In genomic region chr1:23020731-23021130, GRCh38 we compare ENCODE assay signal across 7 cellular contexts. TPM values are rescaled to one million over a fixed set of nuclear protein-coding genes. Genes with fewer than 3 reads are reported as not detected.
DNase-seq lines count a peak whose midpoint lies in the region; ATAC-seq, FAIRE-seq and TF ChIP-seq lines count a peak whose summit lies in the region.

No MANE protein-coding gene starts in this region.

- BruUV-seq in HCT116 (replicated peaks; lab: Mats Ljungman, UMichigan), result no TSS peak

- DNase-seq in HCT116 (ENCODE audit: low read depth, low spot score) (no peak), SK-N-MC (ENCODE audit: low read depth, low spot score) (no peak), foreskin keratinocyte (peak in 1 of 2 donors; percentile 23), smooth muscle cell (lab: John Stamatoyannopoulos, UW; ENCODE audit: unreplicated experiment) (no peak), NCI-H1092 treated with DMSO at 0.1 percent for 48 hours (lab: John Stamatoyannopoulos, UW) (no peak), GM12892 (ENCODE audit: insufficient read length) (no peak)
- no peak for DNase-seq in stimulated activated naive CD4-positive, alpha-beta T cell (lab: John Stamatoyannopoulos, UW)

- TF ChIP-seq POLR2A in HCT116 (IDR thresholded peaks at IDR 0.05; ENCODE audit: borderline replicate concordance, extremely low read depth, insufficient read depth, insufficient read length) (no peak), GM12892 (IDR thresholded peaks at IDR 0.05; ENCODE audit: low read depth, low read length) (no peak)

- H3K4me1 ChIP-seq in HCT116 (ENCODE audit: control insufficient read depth in 1 of 2, insufficient read depth in 2 of 2, low read length in 2 of 2) (peaks cover 7 to 29% of the 10 kb centered on the region in 2 experiments; a peak in 3 of 4 replicates), foreskin keratinocyte (no peaks in the 10 kb centered on the region), smooth muscle cell (ENCODE audit: low read depth) (peaks cover 6% of the 10 kb centered on the region)

- H3K27ac ChIP-seq in HCT116 (ENCODE audit: low read depth, low read length) (no peak overlapping the region), SK-N-MC (0 out of 2 replicates have a peak overlapping the region, but pooled peaks have one; percentile 4), foreskin keratinocyte (peak overlapping the region; percentile 96), smooth muscle cell (ENCODE audit: low read depth) (peak overlapping the region; percentile 85)

- H3K79me2 ChIP-seq in HCT116 (ENCODE audit: insufficient read depth, low read length), result peaks cover 68% of the 10 kb centered on the region
- peaks cover 63% of the 10 kb centered on the region for H3K79me2 ChIP-seq in smooth muscle cell (ENCODE audit: low read depth)

- H3K4me2 ChIP-seq in HCT116 (ENCODE audit: low read length) (peak overlapping the region; percentile 83), smooth muscle cell (peak overlapping the region; percentile 88)

- H4K20me1 ChIP-seq in HCT116 (ENCODE audit: insufficient read depth) (peaks cover 23% of the 10 kb centered on the region; the same call in 1 of the 2 replicates), smooth muscle cell (ENCODE audit: low read depth) (peaks cover 55% of the 10 kb centered on the region)

- no peak for TF ChIP-seq RAD21 in HCT116 (IDR thresholded peaks at IDR 0.05; ENCODE audit: low read depth)

- intact Hi-C loops in HCT116 (cut with micrococcal nuclease), result no loop called here

- no peak for FAIRE-seq in GM12892 (lab: Jason Lieb, UNC)

- H3K27me3 ChIP-seq in HCT116 (ENCODE audit: insufficient read depth, low read length) (no peaks in the 10 kb centered on the region), foreskin keratinocyte (no peaks in the 10 kb centered on the region), smooth muscle cell (ENCODE audit: low read depth) (no peaks in the 10 kb centered on the region)

- ATAC-seq in HCT116 (no peak), foreskin keratinocyte (no peak)

- no peaks in the 10 kb centered on the region for H3K9me2 ChIP-seq in HCT116 (ENCODE audit: insufficient read depth)

- H3K9ac ChIP-seq in HCT116 (ENCODE audit: low read length) (peak overlapping the region; percentile 96), SK-N-MC (ENCODE audit: insufficient read length) (peak overlapping the region; percentile 98), smooth muscle cell (ENCODE audit: low read depth) (peak overlapping the region; percentile 93)

- RAD21 ChIA-PET in HCT116 (lab: Charles Lee; ENCODE audit: low non-redundant PET in 1 of 2, low total read pairs in 2 of 2, uncharacterized antibody in 2 of 2, unreplicated experiment in 2 of 2), result no interaction called here

- H3K9me3 ChIP-seq in HCT116 (ENCODE audit: control insufficient read depth in 1 of 2, insufficient read depth in 1 of 2, low read depth in 1 of 2, low read length in 2 of 2) (no peaks in the 10 kb centered on the region), SK-N-MC (ENCODE audit: low read depth, low read length) (no peaks in the 10 kb centered on the region; the same call in 1 of the 2 replicates), smooth muscle cell (replicated peaks; ENCODE audit: low read depth) (no peaks in the 10 kb centered on the region)

- H3K4me3 ChIP-seq in HCT116 (replicated peaks in 1 of 2; ENCODE audit: low read depth in 1 of 2, low read length in 2 of 2) (peak overlapping the region; percentile 89 to 92), SK-N-MC (peak overlapping the region; percentile 95), smooth muscle cell (peak overlapping the region; percentile 95)

- no peaks in the 10 kb centered on the region for H3F3A ChIP-seq in smooth muscle cell (ENCODE audit: low read depth)

- POLR2A ChIA-PET in HCT116 (lab: Charles Lee), result no interaction called here

- 38% methylated on average over 3 of the region's 3 CpGs for WGBS in smooth muscle cell (ENCODE audit: low lambda C conversion rate)

- H2AFZ ChIP-seq in HCT116 (ENCODE audit: low read depth, low read length, poor library complexity, severe bottlenecking), result no peak overlapping the region
- no peak overlapping the region for H2AFZ ChIP-seq in smooth muscle cell (ENCODE audit: low read depth)

- CTCF ChIA-PET in HCT116 (lab: Charles Lee), result no interaction called here

- TF ChIP-seq CTCF in HCT116 (IDR thresholded peaks at IDR 0.05 in 2 of 3, conservative IDR thresholded peaks at IDR 0.05 in 1 of 3; ENCODE audit: borderline replicate concordance in 1 of 3, insufficient read depth in 1 of 3, low read depth in 2 of 3, low read length in 2 of 3), result no peak
- no peak for TF ChIP-seq CTCF in foreskin keratinocyte (conservative IDR thresholded peaks at IDR 0.05)
- TF ChIP-seq CTCF in smooth muscle cell (IDR thresholded peaks at IDR 0.05; ENCODE audit: borderline replicate concordance, insufficient read depth, poor library complexity, severe bottlenecking), result no peak

- H3K36me3 ChIP-seq in HCT116 (ENCODE audit: control insufficient read depth in 1 of 2, insufficient read depth in 2 of 2, low read length in 2 of 2), result no peaks in the 10 kb centered on the region; a peak in 1 of 4 replicates
- H3K36me3 ChIP-seq in SK-N-MC (ENCODE audit: insufficient read depth, low read length), result peaks cover 38% of the 10 kb centered on the region
- peaks cover 3% of the 10 kb centered on the region for H3K36me3 ChIP-seq in smooth muscle cell (ENCODE audit: low read depth)

TF ChIP-seq in HCT116, 20 proteins besides CTCF, POLR2A, EP300 and RAD21:
- TF ChIP-seq CBX3 (IDR thresholded peaks at IDR 0.05; ENCODE audit: low read depth) (peak; percentile 13; the same call in 1 of the 2 replicates), POLR2AphosphoS5 (IDR thresholded peaks at IDR 0.05; ENCODE audit: low read depth, low read length) (no peak)

RNA-seq across cellular contexts. Expression of gene KDM1A, which starts 1.5 kb away (rescaled TPM):
- 162 TPM for total RNA-seq in HCT116 (2021; ENCODE audit: unreplicated experiment)
- polyA plus RNA-seq in HCT116 (2012), result 87.6 and 117 TPM in 2 replicates
- 122 and 126 TPM in 2 replicates for total RNA-seq in foreskin keratinocyte
- 83.3 and 84.3 TPM in 2 replicates for polyA plus RNA-seq in foreskin keratinocyte
- 101 and 103 TPM in 2 replicates for total RNA-seq in smooth muscle cell
- 92.1 and 93.0 TPM in 2 replicates for polyA plus RNA-seq in smooth muscle cell
- polyA plus RNA-seq in GM12892 (2012; ENCODE audit: missing spikeins), result 85.6 TPM

RNA-seq across cellular contexts. Expression of gene TEX46, which starts 5.1 kb away (rescaled TPM):
- total RNA-seq in HCT116 (2021; ENCODE audit: unreplicated experiment) (1.0 TPM), foreskin keratinocyte (not detected in 2 replicates), smooth muscle cell (not detected in 2 replicates)
- polyA plus RNA-seq in HCT116 (2012), result 0.34 TPM in 1 of 2 replicates, not detected in the other
- polyA plus RNA-seq in foreskin keratinocyte (0.19 TPM in 1 of 2 replicates, not detected in the other), smooth muscle cell (not detected in 2 replicates)
- not detected for polyA plus RNA-seq in GM12892 (2012; ENCODE audit: missing spikeins)

RNA-seq across cellular contexts. Expression of gene LACTBL1, which starts 48.1 kb away (rescaled TPM):
- total RNA-seq in HCT116 (2021; ENCODE audit: unreplicated experiment), result not detected
- not detected in 2 replicates for polyA plus RNA-seq in HCT116 (2012)
- total RNA-seq in foreskin keratinocyte, result not detected in 2 replicates
- not detected in 2 replicates for polyA plus RNA-seq in foreskin keratinocyte
- total RNA-seq in smooth muscle cell, result not detected in 2 replicates
- polyA plus RNA-seq in smooth muscle cell, result not detected in 2 replicates
- not detected for polyA plus RNA-seq in GM12892 (2012; ENCODE audit: missing spikeins)
